8 cellular contexts compared by ENCODE assay signal in genomic region chr9:95506438-95506691, GRCh38. TPM values are rescaled to one million over a fixed set of nuclear protein-coding genes. Genes with fewer than 3 reads are reported as not detected.
DNase-seq lines count a peak whose midpoint lies in the region; ATAC-seq and TF ChIP-seq lines count a peak whose summit lies in the region.

No MANE protein-coding gene starts in this region.

- H3K79me2 ChIP-seq in parathyroid adenoma, result no peaks in the 10 kb centered on the region

- peak overlapping the region; percentile 11 for H3K9ac ChIP-seq in parathyroid adenoma

- H3K4me1 ChIP-seq in gastroesophageal sphincter (peaks cover 0 to 39% (median 8%) of the 10 kb centered on the region in 3 donors), parathyroid adenoma (no peaks in the 10 kb centered on the region)

- DNase-seq in activated naive CD4-positive, alpha-beta T cell treated with Interleukin-2 at 50 U/mL for 16 hours, result no peak
- DNase-seq in activated CD4-positive, alpha-beta T cell treated with anti-CD3 and anti-CD28 coated beads, Interleukin-2, amount 50 U/mL, for 48 hours, result peak; percentile 27 to 37
- DNase-seq in putamen (ENCODE audit: low spot score) (no peak), mesenteric fat pad (ENCODE audit: low spot score) (no peak)

- H2AFZ ChIP-seq in parathyroid adenoma, result peak overlapping the region; percentile 78

- peak in 1 of 2 donors; percentile 1 for TF ChIP-seq POLR2A in gastroesophageal sphincter (IDR thresholded peaks at IDR 0.05)

- peak; percentile 12 for ATAC-seq in HG03520 (IDR thresholded peaks at IDR 0.05; ENCODE audit: unreplicated experiment)
- ATAC-seq in gastroesophageal sphincter, result no peak

- H3K27ac ChIP-seq in gastroesophageal sphincter (peak overlapping the region; percentile 60 to 94 (median 92)), parathyroid adenoma (peak overlapping the region; percentile 87)

- peaks cover 46% of the 10 kb centered on the region for H3K4me1 Mint-ChIP-seq in activated naive CD4-positive, alpha-beta T cell treated with anti-CD3 and anti-CD28 coated beads, Interleukin-2, amount 50 U/mL, for 24 hours

- no CpG with 5 or more reads among the region's 22 CpGs for WGBS in gastroesophageal sphincter (ENCODE audit: low coverage in 1 of 2), 2 donors

- TF ChIP-seq CTCF in gastroesophageal sphincter (IDR thresholded peaks at IDR 0.05), result no peak
- TF ChIP-seq CTCF in parathyroid adenoma (IDR thresholded peaks at IDR 0.05), result no peak

- no peak for TF ChIP-seq EP300 in gastroesophageal sphincter (IDR thresholded peaks at IDR 0.05)

- peak overlapping the region; percentile 97 for H3K4me2 ChIP-seq in parathyroid adenoma (ENCODE audit: low read length)

- peaks cover 2% of the 10 kb centered on the region for H3K36me3 Mint-ChIP-seq in activated naive CD4-positive, alpha-beta T cell treated with anti-CD3 and anti-CD28 coated beads, Interleukin-2, amount 50 U/mL, for 24 hours

- peak overlapping the region; percentile 72 for H3K27ac Mint-ChIP-seq in activated naive CD4-positive, alpha-beta T cell treated with anti-CD3 and anti-CD28 coated beads, Interleukin-2, amount 50 U/mL, for 24 hours

- no peaks in the 10 kb centered on the region for H3K9me3 ChIP-seq in gastroesophageal sphincter
- no peaks in the 10 kb centered on the region for H3K9me3 ChIP-seq in parathyroid adenoma (ENCODE audit: control insufficient read depth, low read length)

- H3K27me3 Mint-ChIP-seq in activated naive CD4-positive, alpha-beta T cell treated with anti-CD3 and anti-CD28 coated beads, Interleukin-2, amount 50 U/mL, for 24 hours, result no peaks in the 10 kb centered on the region

- H3K27me3 ChIP-seq in gastroesophageal sphincter (no peaks in the 10 kb centered on the region), parathyroid adenoma (ENCODE audit: control insufficient read depth, insufficient read depth, low read length) (no peaks in the 10 kb centered on the region)

- no peaks in the 10 kb centered on the region for H3K36me3 ChIP-seq in gastroesophageal sphincter
- no peaks in the 10 kb centered on the region for H3K36me3 ChIP-seq in parathyroid adenoma (ENCODE audit: control insufficient read depth, insufficient read depth, low read length)

- H3K4me3 ChIP-seq in gastroesophageal sphincter (peak overlapping the region; percentile 69 to 92), parathyroid adenoma (ENCODE audit: low read depth, low read length) (peak overlapping the region; percentile 87)

- peak overlapping the region; percentile 97 for H3K4me3 Mint-ChIP-seq in activated naive CD4-positive, alpha-beta T cell treated with anti-CD3 and anti-CD28 coated beads, Interleukin-2, amount 50 U/mL, for 24 hours

- H3K9me3 Mint-ChIP-seq in activated naive CD4-positive, alpha-beta T cell treated with anti-CD3 and anti-CD28 coated beads, Interleukin-2, amount 50 U/mL, for 24 hours, result no peaks in the 10 kb centered on the region

RNA-seq across cellular contexts. Expression of gene PTCH1, which starts 10.4 kb away (rescaled TPM):
- total RNA-seq in gastroesophageal sphincter, result 10 to 100 TPM; 12.5 to 20.3 (median 15.5) TPM
- 12.5 TPM for total RNA-seq in mesenteric fat pad

Comparison
In these comparisons a context has a peak if more than half of its experiments do, and no peak if none do; other contexts are left out.
1. DNase-seq: peak in activated CD4-positive, alpha-beta T cell treated with anti-CD3 and anti-CD28 coated beads, Interleukin-2, amount 50 U/mL, for 48 hours (2 of 2); none in activated naive CD4-positive, alpha-beta T cell treated with Interleukin-2 at 50 U/mL for 16 hours (single experiment), putamen (single experiment) and mesenteric fat pad (single experiment).